14 cellular contexts compared by ENCODE assay signal in genomic region chr15:98124576-98124975, GRCh38.
DNase-seq lines count a peak whose midpoint lies in the region; ATAC-seq and TF ChIP-seq lines count a peak whose summit lies in the region.
"Had no signal": no experiment of that assay in that cellular context is flagged by ENCODE, and none has a peak within 500 bp of the region (broad histone marks: within the 10 kb centered on the region; RNA-seq: fewer than 3 reads in every experiment).

No MANE protein-coding gene starts in this region.

- CTCF ChIA-PET in WTC11 (lab: Charles Lee) = no interaction called here

- no peaks in the 10 kb centered on the region for H3K27me3 ChIP-seq in H7 (ENCODE audit: control insufficient read depth, insufficient read depth, low read length)

- POLR2A ChIA-PET in WTC11 (lab: Charles Lee) = no interaction called here

- H3K9me3 Mint-ChIP-seq in nephron (no peaks in the 10 kb centered on the region), WTC11 (0 out of 2 replicates have a peak, but pooled peaks cover 3% of the 10 kb centered on the region), immature natural killer cell (no peaks in the 10 kb centered on the region)

- H3K36me3 Mint-ChIP-seq in nephron (ENCODE audit: low read depth) = no peaks in the 10 kb centered on the region
- H3K36me3 Mint-ChIP-seq in WTC11 = no peaks in the 10 kb centered on the region
- H3K36me3 Mint-ChIP-seq in immature natural killer cell = no peaks in the 10 kb centered on the region
- H3K36me3 Mint-ChIP-seq: IgD-negative memory B cell had no signal

- H3K4me3 Mint-ChIP-seq in nephron = no peak overlapping the region
- no peak overlapping the region for H3K4me3 Mint-ChIP-seq in WTC11
- H3K4me3 Mint-ChIP-seq in immature natural killer cell = no peak overlapping the region
- H3K4me3 Mint-ChIP-seq: IgD-negative memory B cell had no signal

- peaks cover 61% of the 10 kb centered on the region for H3K4me1 Mint-ChIP-seq in nephron
- H3K4me1 Mint-ChIP-seq in WTC11 = peaks cover 10% of the 10 kb centered on the region
- peaks cover 41 to 43% of the 10 kb centered on the region in 2 donors for H3K4me1 Mint-ChIP-seq in immature natural killer cell
- H3K4me1 Mint-ChIP-seq: IgD-negative memory B cell had no signal

- peak overlapping the region; percentile 17 to 20 (median 19) for H3K27ac Mint-ChIP-seq in nephron
- no peak overlapping the region for H3K27ac Mint-ChIP-seq in WTC11
- H3K27ac Mint-ChIP-seq in immature natural killer cell = peak overlapping the region in 1 of 6 donors; percentile 71
- H3K27ac Mint-ChIP-seq: IgD-negative memory B cell had no signal

- DNase-seq in AG10803 (ENCODE audit: low read depth) (peak; percentile 44), LHCN-M2 (ENCODE audit: low read depth) (peak; percentile 70), astrocyte of the hippocampus (ENCODE audit: low read depth, low spot score) (peak; percentile 10), NCI-H146 (lab: John Stamatoyannopoulos, UW) (no peak), WTC11 (ENCODE audit: low spot score) (no peak), H7 (no peak), immature natural killer cell (no peak)
- DNase-seq: DND-41, NCI-H1694, NCI-H446 treated with DMSO at 0.1 percent for 48 hours, NCI-H748 treated with DMSO at 0.1 percent for 48 hours had no signal

- ATAC-seq in WTC11 = no peak

- H3K27me3 Mint-ChIP-seq in nephron (ENCODE audit: low read depth) (peaks cover 12% of the 10 kb centered on the region), WTC11 (ENCODE audit: low read depth) (no peaks in the 10 kb centered on the region; the same call in 1 of the 2 replicates), immature natural killer cell (ENCODE audit: low read depth in 3 of 3) (peaks cover 0 to 4% (median under 1%) of the 10 kb centered on the region in 3 donors)
- H3K27me3 Mint-ChIP-seq: IgD-negative memory B cell had no signal

- H3K36me3 ChIP-seq in H7 (replicated peaks; ENCODE audit: control insufficient read depth, insufficient read depth, low read length) = no peaks in the 10 kb centered on the region
- H3K36me3 ChIP-seq: HAP-1 had no signal

- TF ChIP-seq CTCF in AG10803 (conservative IDR thresholded peaks at IDR 0.05; ENCODE audit: low read length) (no peak), nephron (IDR thresholded peaks at IDR 0.05; ENCODE audit: unreplicated experiment in 3 of 3) (no peak), WTC11 (IDR thresholded peaks at IDR 0.05) (no peak)

- H3K4me3 ChIP-seq in AG10803 (ENCODE audit: low read length) = no peak overlapping the region
- H3K4me3 ChIP-seq in H7 (ENCODE audit: insufficient read depth, low read depth, low read length) = no peak overlapping the region
- H3K4me3 ChIP-seq: HAP-1 had no signal

TF ChIP-seq in WTC11, 78 proteins besides CTCF, POLR2A, EP300 and RAD21:
- TF ChIP-seq AR (CRISPR knock-in tag; IDR thresholded peaks at IDR 0.05) = no peak
- TF ChIP-seq PRRX2 (CRISPR knock-in tag; IDR thresholded peaks at IDR 0.05) = no peak
- TF ChIP-seq MLX (CRISPR knock-in tag; IDR thresholded peaks at IDR 0.05) = no peak
- no peak for TF ChIP-seq NR2C2 (CRISPR knock-in tag; IDR thresholded peaks at IDR 0.05)
- no peak for TF ChIP-seq ZNF396 (CRISPR knock-in tag; IDR thresholded peaks at IDR 0.05; ENCODE audit: borderline replicate concordance)
- TF ChIP-seq CREB1 (CRISPR knock-in tag; IDR thresholded peaks at IDR 0.05) = no peak
- TF ChIP-seq HMGA2 (CRISPR knock-in tag; IDR thresholded peaks at IDR 0.05) = no peak
- TF ChIP-seq ELF4 (CRISPR knock-in tag; IDR thresholded peaks at IDR 0.05; ENCODE audit: low read depth) = no peak
- TF ChIP-seq USF1 (CRISPR knock-in tag; IDR thresholded peaks at IDR 0.05) = no peak
- TF ChIP-seq ZBTB21 (CRISPR knock-in tag; IDR thresholded peaks at IDR 0.05; ENCODE audit: borderline replicate concordance) = no peak

Comparison
In these comparisons a context has a peak if more than half of its experiments do, and no peak if none do; other contexts are left out.
1. DNase-seq: peak in AG10803 (single experiment), LHCN-M2 (single experiment) and astrocyte of the hippocampus (single experiment); none in NCI-H146 (single experiment), WTC11 (single experiment), H7 (single experiment) and immature natural killer cell (0 of 3).